ENCODE assay signal across 22 cellular contexts in genomic region chr22:49551446-49551845, GRCh38.
"Had no signal": no experiment of that assay in that cellular context is flagged by ENCODE, and none has a peak within 500 bp of the region (broad histone marks: within the 10 kb centered on the region; RNA-seq: fewer than 3 reads in every experiment).

No MANE protein-coding gene starts in this region.

- H3K4me3 ChIP-seq: heart right ventricle, lung, neural progenitor cell, psoas muscle, right lobe of liver, thoracic aorta, uterus had no signal

- H3K27ac ChIP-seq: heart right ventricle, neural progenitor cell, parathyroid adenoma, psoas muscle, right lobe of liver, thoracic aorta, uterus had no signal

- H3K9me3 ChIP-seq: psoas muscle, right lobe of liver, uterus had no signal

- ATAC-seq: esophagus mucosa; heart right ventricle; left lobe of liver; psoas muscle; right lobe of liver; stimulated activated naive B cell treated with anti-CD40 and anti-IgM and Interleukin-4, amounts not matched to agents 10 μg/mL and 1 μg/mL and 100 μg/mL, for 72 hours; stimulated activated naive CD8-positive, alpha-beta T cell treated with anti-CD3 and anti-CD28 coated beads, Interleukin-15, amount 100 ng/mL, for 72 hours had no signal

- DNase-seq: effector memory CD4-positive, alpha-beta T cell; heart right ventricle; hypothalamus; kidney glomerular epithelial cell; mesenchymal stem cell; naive B cell; occipital lobe; retina; stimulated activated CD4-positive, alpha-beta T cell treated with anti-CD3 and anti-CD28 coated beads, Interleukin-15, amount 100 ng/mL, for 24 hours; stimulated activated CD4-positive, alpha-beta T cell treated with anti-CD3 and anti-CD28 coated beads, Interleukin-1b, Interleukin-23, amount 100 ng/mL, for 48 hours; stimulated activated CD4-positive, alpha-beta T cell treated with anti-CD3 and anti-CD28 coated beads, Interleukin-4, amount 100 ng/mL, for 4 hours; stimulated activated naive B cell treated with anti-CD40 and anti-IgM and Interleukin-4, amounts not matched to agents 10 μg/mL and 1 μg/mL and 100 μg/mL, for 72 hours; stimulated activated naive CD8-positive, alpha-beta T cell treated with anti-CD3 and anti-CD28 coated beads, Interleukin-15, amount 100 ng/mL, for 72 hours; uterus had no signal

- H3K9ac ChIP-seq: neural progenitor cell, parathyroid adenoma had no signal

- H3K27me3 ChIP-seq: neural progenitor cell, right lobe of liver, uterus had no signal

- H3K36me3 ChIP-seq: heart right ventricle, neural progenitor cell, right lobe of liver, thoracic aorta, uterus had no signal

- H3K4me1 ChIP-seq: parathyroid adenoma, psoas muscle, right lobe of liver, uterus had no signal

- H2AFZ ChIP-seq: neural progenitor cell, parathyroid adenoma had no signal

- H3K4me2 ChIP-seq: neural progenitor cell had no signal
